Comparison of ENCODE assay signal across 8 cellular contexts in the genomic region with DNA sequence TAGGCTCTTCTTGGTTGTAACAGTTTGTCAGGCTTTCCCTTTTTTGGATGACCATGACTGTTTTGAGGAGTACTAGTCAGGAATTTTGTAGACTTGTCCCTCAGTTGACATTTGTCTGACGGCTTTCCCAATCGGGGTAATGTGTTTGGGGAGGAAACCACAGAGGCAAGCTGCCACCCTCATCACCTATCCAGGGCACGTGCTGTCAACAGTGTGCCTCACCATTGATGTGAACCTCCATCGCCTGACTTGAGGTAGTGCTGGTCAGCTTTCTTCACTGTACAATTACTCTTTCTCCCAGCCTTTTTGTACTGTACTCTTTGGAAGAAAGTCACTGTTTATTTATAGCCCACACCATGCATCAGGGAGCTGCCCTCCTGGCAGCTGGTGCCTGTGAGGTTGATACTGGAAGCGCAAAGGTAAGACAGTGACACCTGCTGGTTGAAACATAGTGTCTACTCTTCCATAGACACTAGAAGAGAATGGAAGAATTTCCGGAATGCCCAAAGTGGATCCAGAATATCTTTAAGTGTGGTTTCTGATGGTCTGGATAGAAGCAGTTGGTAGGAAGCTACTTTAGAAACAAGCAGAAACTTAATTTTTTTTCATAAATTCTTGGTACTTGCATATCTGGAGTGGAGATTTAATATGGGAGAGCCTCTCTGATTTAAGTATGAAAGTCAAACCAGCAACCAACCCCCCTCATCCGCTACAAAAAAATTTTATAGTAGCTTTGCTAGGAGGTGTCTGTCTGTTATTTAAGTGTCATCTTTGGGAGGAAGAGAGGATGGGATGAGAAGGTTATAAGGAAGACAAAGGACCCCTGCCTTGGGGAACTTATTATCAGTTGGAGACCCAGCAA.
DNase-seq lines count a peak whose midpoint lies in the region; ATAC-seq, FAIRE-seq and TF ChIP-seq lines count a peak whose summit lies in the region.

No MANE protein-coding gene starts in this region.

- H3K36me3 ChIP-seq in CD8-positive, alpha-beta T cell (ENCODE audit: insufficient read depth, low read length): no peaks in the 10 kb centered on the region

- H3K27ac ChIP-seq in CD8-positive, alpha-beta T cell (ENCODE audit: low read depth, low read length): no peak overlapping the region

- no peaks in the 10 kb centered on the region for H3K27me3 Mint-ChIP-seq in CD8-positive, alpha-beta T cell (ENCODE audit: low read depth)
- no peaks in the 10 kb centered on the region for H3K27me3 Mint-ChIP-seq in neural crest cell (ENCODE audit: low read depth)

- peaks cover 5% of the 10 kb centered on the region for H3K4me1 Mint-ChIP-seq in CD8-positive, alpha-beta T cell (ENCODE audit: low read depth)
- peaks cover 5% of the 10 kb centered on the region for H3K4me1 Mint-ChIP-seq in neural crest cell

- peak; percentile 8 for FAIRE-seq in RCC 7860 (lab: Jason Lieb, UNC)

- no peak overlapping the region for H3K4me3 Mint-ChIP-seq in CD8-positive, alpha-beta T cell
- no peak overlapping the region for H3K4me3 Mint-ChIP-seq in neural crest cell

- peak; percentile 22 for TF ChIP-seq CTCF in CD8-positive, alpha-beta T cell (IDR thresholded peaks at IDR 0.05)
- peak; percentile 74 for TF ChIP-seq CTCF in neural crest cell (conservative IDR thresholded peaks at IDR 0.05)

- intact Hi-C loops in CD8-positive, alpha-beta T cell (cut with DNase I, micrococcal nuclease): no loop called here

- no peaks in the 10 kb centered on the region for H3K27me3 ChIP-seq in CD8-positive, alpha-beta T cell (ENCODE audit: insufficient read depth, low read length)

- no peak for DNase-seq in CD8-positive, alpha-beta T cell
- DNase-seq in Kasumi-1 (lab: John Stamatoyannopoulos, UW): peak; percentile 45 to 49
- peak; percentile 60 for DNase-seq in RCC 7860 (ENCODE audit: low spot score)
- peak; percentile 9 for DNase-seq in neural crest cell (ENCODE audit: low read depth, low spot score)
- DNase-seq in effector CD8-positive, alpha-beta T cell (lab: John Stamatoyannopoulos, UW): no peak

- CTCF ChIA-PET in CD8-positive, alpha-beta T cell (lab: Charles Lee): interaction anchor here (0.8 to 1.4 kb wide), 6 partner anchors 18 to 458 kb away, joined by 3 to 6 read pairs (median 4); no protein-coding TSS in a partner anchor

- no peak for ATAC-seq in CD8-positive, alpha-beta T cell
- ATAC-seq in GM18909 (IDR thresholded peaks at IDR 0.05; ENCODE audit: poor library complexity, unreplicated experiment): peak; percentile 66
- ATAC-seq in esophagus mucosa: peak; percentile 84
- ATAC-seq in HG03159 (IDR thresholded peaks at IDR 0.05; ENCODE audit: unreplicated experiment): no peak

- no peak overlapping the region for H3K27ac Mint-ChIP-seq in CD8-positive, alpha-beta T cell
- no peak overlapping the region for H3K27ac Mint-ChIP-seq in neural crest cell (ENCODE audit: unreplicated experiment)

- no peak overlapping the region for H3K4me3 ChIP-seq in CD8-positive, alpha-beta T cell (ENCODE audit: low read depth, low read length)

- POLR2A ChIA-PET in CD8-positive, alpha-beta T cell (lab: Charles Lee): no interaction called here

- no peaks in the 10 kb centered on the region for H3K4me1 ChIP-seq in CD8-positive, alpha-beta T cell (ENCODE audit: insufficient read depth, low read length)

- H3K9me3 Mint-ChIP-seq in CD8-positive, alpha-beta T cell: no peaks in the 10 kb centered on the region
- H3K9me3 Mint-ChIP-seq in neural crest cell: no peaks in the 10 kb centered on the region

- no peaks in the 10 kb centered on the region for H3K9me3 ChIP-seq in CD8-positive, alpha-beta T cell (ENCODE audit: low read length)

- H3K36me3 Mint-ChIP-seq in CD8-positive, alpha-beta T cell: peaks cover 42% of the 10 kb centered on the region
- H3K36me3 Mint-ChIP-seq in neural crest cell (ENCODE audit: low read depth): peaks cover 2% of the 10 kb centered on the region

Comparison
In these comparisons a context has a peak if more than half of its experiments do, and no peak if none do; other contexts are left out.
1. ATAC-seq: peak in GM18909 (single experiment) and esophagus mucosa (single experiment); none in CD8-positive, alpha-beta T cell (single experiment) and HG03159 (single experiment).
2. DNase-seq: peak in Kasumi-1 (2 of 2), RCC 7860 (single experiment) and neural crest cell (single experiment); none in CD8-positive, alpha-beta T cell (0 of 7) and effector CD8-positive, alpha-beta T cell (single experiment).